Comparison of ENCODE assay signal across 26 cellular contexts in genomic region chr1:101485712-101486111, GRCh38.
"Had no signal": no experiment of that assay in that cellular context is flagged by ENCODE, and none has a peak within 500 bp of the region (broad histone marks: within the 10 kb centered on the region; RNA-seq: fewer than 3 reads in every experiment).

No MANE protein-coding gene starts in this region.

- H3K4me3 ChIP-seq: ascending aorta, body of pancreas, SJCRH30 had no signal

- H3K4me1 ChIP-seq: ascending aorta, body of pancreas had no signal

- H3K4me1 Mint-ChIP-seq: activated B cell treated with CpG ODN at 0.5 μM for 24 hours; activated CD4-positive, alpha-beta T cell treated with anti-CD3 and anti-CD28 coated beads, Interleukin-2, amount 10 ng/mL, durations not matched to agents 24 days and 14 days; T-cell had no signal

- H3K9me3 ChIP-seq: ascending aorta, body of pancreas, SJCRH30 had no signal

- ATAC-seq: activated naive CD4-positive, alpha-beta T cell treated with anti-CD3 and anti-CD28 coated beads, Interleukin-2, amount 50 U/mL, for 72 hours; activated naive CD8-positive, alpha-beta T cell treated with anti-CD3 and anti-CD28 coated beads, Interleukin-2, amount 50 U/mL, for 24 hours; activated T-cell treated with anti-CD3 and anti-CD28 coated beads, Interleukin-2, amount 50 U/mL, for 4 hours; body of pancreas; Panc1; T-cell had no signal

- H3K4me3 Mint-ChIP-seq: activated B cell treated with CpG ODN at 0.5 μM for 24 hours; activated CD4-positive, alpha-beta memory T cell treated with anti-CD3 and anti-CD28 coated beads for 36 hours; activated CD4-positive, alpha-beta T cell treated with anti-CD3 and anti-CD28 coated beads, Interleukin-2, amount 10 ng/mL, durations not matched to agents 24 days and 14 days; activated naive CD8-positive, alpha-beta T cell treated with anti-CD3 and anti-CD28 coated beads, Interleukin-2, amount 50 U/mL, for 24 hours; activated T-cell treated with anti-CD3 and anti-CD28 coated beads, Interleukin-2, amount 50 U/mL, for 4 hours; T-cell had no signal

- H3K27ac Mint-ChIP-seq: activated B cell treated with CpG ODN at 0.5 μM for 24 hours; activated CD4-positive, alpha-beta memory T cell treated with anti-CD3 and anti-CD28 coated beads for 36 hours; activated CD4-positive, alpha-beta T cell treated with anti-CD3 and anti-CD28 coated beads, Interleukin-2, amount 10 ng/mL, durations not matched to agents 24 days and 14 days; activated naive CD4-positive, alpha-beta T cell treated with anti-CD3 and anti-CD28 coated beads, Interleukin-2, amount 50 U/mL, for 72 hours; activated naive CD8-positive, alpha-beta T cell treated with anti-CD3 and anti-CD28 coated beads, Interleukin-2, amount 50 U/mL, for 24 hours; T-cell had no signal

- H3K27ac ChIP-seq: ascending aorta, body of pancreas, RWPE1, SJCRH30 had no signal

- H3K36me3 ChIP-seq: ascending aorta, SJCRH30 had no signal

- H3K27me3 ChIP-seq: ascending aorta, body of pancreas, SJCRH30 had no signal

- H3K9me3 Mint-ChIP-seq: activated CD4-positive, alpha-beta T cell treated with anti-CD3 and anti-CD28 coated beads, Interleukin-2, amount 10 ng/mL, durations not matched to agents 24 days and 14 days; activated naive CD4-positive, alpha-beta T cell treated with anti-CD3 and anti-CD28 coated beads, Interleukin-2, amount 50 U/mL, for 72 hours had no signal

- H3K36me3 Mint-ChIP-seq: activated CD4-positive, alpha-beta memory T cell treated with anti-CD3 and anti-CD28 coated beads for 36 hours; activated naive CD4-positive, alpha-beta T cell treated with anti-CD3 and anti-CD28 coated beads, Interleukin-2, amount 50 U/mL, for 72 hours; T-cell had no signal

- DNase-seq: activated B cell treated with CpG ODN at 0.5 μM for 24 hours; activated CD4-positive, alpha-beta memory T cell treated with anti-CD3 and anti-CD28 coated beads for 36 hours; activated CD4-positive, alpha-beta T cell treated with anti-CD3 and anti-CD28 coated beads for 1 hour; activated CD4-positive, alpha-beta T cell treated with anti-CD3 and anti-CD28 coated beads, Interleukin-2, amount 10 ng/mL, durations not matched to agents 24 days and 14 days; activated CD8-positive, alpha-beta memory T cell treated with anti-CD3 and anti-CD28 coated beads for 24 hours; activated effector memory CD4-positive, alpha-beta T cell treated with anti-CD3 and anti-CD28 coated beads, Interleukin-2, amount 50 U/mL, for 16 hours; activated naive CD4-positive, alpha-beta T cell treated with Interleukin-2 at 50 U/mL for 16 hours; activated naive CD8-positive, alpha-beta T cell treated with anti-CD3 and anti-CD28 coated beads, Interleukin-2, amount 50 U/mL, for 24 hours; activated T-cell treated with anti-CD3 and anti-CD28 coated beads, Interleukin-2, amount 50 U/mL, for 4 hours; amniotic stem cell; body of pancreas; central memory CD4-positive, alpha-beta T cell; MM.1S; NCI-H1105 treated with DMSO at 0.1 percent for 48 hours; NCI-H1930; NCI-H510A treated with DMSO at 0.1 percent for 48 hours; NCI-H82; Right ventricle myocardium superior; T-cell; T-helper 2 cell; T1000 had no signal
